ENCODE assay signal across 9 cellular contexts in the genomic region with DNA sequence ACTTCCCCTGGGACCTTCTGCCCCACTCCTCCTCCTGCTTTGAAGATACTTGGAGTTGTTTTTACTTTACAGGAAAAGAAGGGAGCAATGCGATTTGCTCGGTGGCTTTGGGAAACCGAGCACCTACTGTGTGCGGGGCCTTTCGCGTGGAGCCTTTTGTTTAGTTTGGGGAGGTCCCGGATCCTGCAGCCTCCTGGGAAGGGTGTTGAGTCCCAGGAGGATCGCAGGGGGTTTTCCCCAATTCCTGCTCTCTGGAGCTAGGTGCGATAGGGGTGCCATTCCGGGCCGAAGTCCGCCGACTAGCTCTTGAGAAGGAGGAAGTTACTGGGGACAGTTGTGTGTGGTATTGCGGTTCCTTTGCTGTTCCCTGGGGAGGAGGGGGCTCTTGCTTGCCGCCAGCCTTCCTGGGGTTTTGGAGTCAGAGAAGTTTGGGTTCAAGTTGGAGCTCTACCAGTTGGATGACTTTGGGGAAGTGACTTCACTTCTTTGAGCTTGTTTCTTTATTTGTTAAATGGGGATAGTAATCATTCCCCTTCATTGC. TPM values are rescaled to one million over a fixed set of nuclear protein-coding genes. Genes with fewer than 3 reads are reported as not detected.
A peak's percentile ranks its signal among the peaks of the same experiment; 100 is the strongest.
DNase-seq lines count a peak whose midpoint lies in the region; ATAC-seq, FAIRE-seq and TF ChIP-seq lines count a peak whose summit lies in the region.
"Had no signal": no experiment of that assay in that cellular context is flagged by ENCODE, and none has a peak within 500 bp of the region (broad histone marks: within the 10 kb centered on the region; RNA-seq: fewer than 3 reads in every experiment).

No MANE protein-coding gene starts in this region.

- H3K27ac ChIP-seq in A549 (peak overlapping the region; percentile 82 to 98), kidney (ENCODE audit: low read depth in 2 of 2, low read length in 2 of 2) (no peak overlapping the region), stomach smooth muscle (ENCODE audit: low read length) (no peak overlapping the region)

- no peaks in the 10 kb centered on the region for H3K27me3 Mint-ChIP-seq in activated naive CD8-positive, alpha-beta T cell

- no peaks in the 10 kb centered on the region for H3K36me3 Mint-ChIP-seq in activated naive CD8-positive, alpha-beta T cell

- TF ChIP-seq EP300 in A549 (IDR thresholded peaks at IDR 0.05) = no peak

- peak overlapping the region; percentile 85 for H3K4me2 ChIP-seq in A549

- H3K4me3 ChIP-seq in A549 (peak overlapping the region; percentile 81), kidney (ENCODE audit: low read length in 2 of 2) (peak overlapping the region; percentile 53 to 70), stomach smooth muscle (ENCODE audit: low read length in 2 of 2) (peak overlapping the region; percentile 73 to 77)

- under 1% methylated on average over 15 of the region's 15 CpGs for WGBS in A549 (ENCODE audit: missing lambda C conversion rate)

- peaks cover 19% of the 10 kb centered on the region for H3K4me1 Mint-ChIP-seq in activated naive CD8-positive, alpha-beta T cell (ENCODE audit: low read depth)

- no peaks in the 10 kb centered on the region for H3K36me3 ChIP-seq in kidney (ENCODE audit: control insufficient read depth in 1 of 2, insufficient read depth in 2 of 2, low read length in 2 of 2)
- H3K36me3 ChIP-seq in stomach smooth muscle (ENCODE audit: control insufficient read depth in 2 of 2, insufficient read depth in 2 of 2, low read length in 2 of 2) = no peaks in the 10 kb centered on the region

- ATAC-seq in A549 (peak in 1 of 2 experiments; percentile 41; a peak in 3 of 6 replicates), GM18498 (IDR thresholded peaks at IDR 0.05; ENCODE audit: unreplicated experiment) (peak; percentile 25), HG02852 (IDR thresholded peaks at IDR 0.05; ENCODE audit: unreplicated experiment) (no peak)

- DNase-seq in A549 (ENCODE audit: low read depth in 1 of 2, low spot score in 1 of 2) = peak in 1 of 2 experiments; percentile 40
- peak; percentile 89 to 92 for DNase-seq in Kasumi-1 (lab: John Stamatoyannopoulos, UW)
- no peak for DNase-seq in kidney
- no peak for DNase-seq in NCI-H2029 (lab: John Stamatoyannopoulos, UW)

- CTCF ChIA-PET in A549 (lab: Yijun Ruan, JAX) = interaction anchor here (1.0 kb wide), 1 partner anchor 73 kb away, joined by 4 read pairs; no protein-coding TSS in a partner anchor

- intact Hi-C loops in kidney (cut with DNase I) = no loop called here

- H3K9ac ChIP-seq in kidney (ENCODE audit: low read length in 2 of 2) (peak overlapping the region; percentile 5 to 17), stomach smooth muscle (ENCODE audit: low read length in 2 of 2) (peak overlapping the region; percentile 36 to 53)

- no peaks in the 10 kb centered on the region for H3K9me3 Mint-ChIP-seq in activated naive CD8-positive, alpha-beta T cell (ENCODE audit: low read depth)

- TF ChIP-seq RAD21 in A549 (conservative IDR thresholded peaks at IDR 0.05 in 1 of 2, IDR thresholded peaks at IDR 0.05 in 1 of 2) = no peak

- peaks cover 0 to 4% of the 10 kb centered on the region in 2 donors for H3K27me3 ChIP-seq in stomach smooth muscle (ENCODE audit: control insufficient read depth in 1 of 2, insufficient read depth in 2 of 2, low read length in 2 of 2)

- FAIRE-seq in A549 (lab: Jason Lieb, UNC) = no peak
- FAIRE-seq in kidney (lab: Jason Lieb, UNC) = no peak
- FAIRE-seq: islet of Langerhans had no signal

- H3K9me3 ChIP-seq in A549 (no peaks in the 10 kb centered on the region), kidney (ENCODE audit: control insufficient read depth in 1 of 2, low read length in 2 of 2) (no peaks in the 10 kb centered on the region), stomach smooth muscle (ENCODE audit: control insufficient read depth in 2 of 2, low read length in 2 of 2) (no peaks in the 10 kb centered on the region)

- H3K4me1 ChIP-seq in A549 (peaks cover 12% of the 10 kb centered on the region), kidney (ENCODE audit: control insufficient read depth in 1 of 2, insufficient read depth in 1 of 2, low read depth in 1 of 2, low read length in 2 of 2) (peaks cover 2 to 13% of the 10 kb centered on the region in 2 donors), stomach smooth muscle (ENCODE audit: control insufficient read depth, insufficient read depth, low read length) (peaks cover 16% of the 10 kb centered on the region)

- POLR2A ChIA-PET in A549 (lab: Yijun Ruan, JAX) = no interaction called here

- peak overlapping the region; percentile 78 for H3K27ac Mint-ChIP-seq in activated naive CD8-positive, alpha-beta T cell

- peak overlapping the region; percentile 93 for H3K4me3 Mint-ChIP-seq in activated naive CD8-positive, alpha-beta T cell

- no peak for TF ChIP-seq CTCF in A549 (IDR thresholded peaks at IDR 0.05)
- TF ChIP-seq CTCF in kidney (IDR thresholded peaks at IDR 0.05; ENCODE audit: borderline replicate concordance, extremely low read depth, insufficient read depth) = no peak

- TF ChIP-seq POLR2A in A549 (IDR thresholded peaks at IDR 0.05; ENCODE audit: low read length) = no peak

TF ChIP-seq in A549, 52 proteins besides CTCF, POLR2A, EP300 and RAD21:
- TF ChIP-seq NFE2L2 (conservative IDR thresholded peaks at IDR 0.05; ENCODE audit: low read length) = no peak
- no peak for TF ChIP-seq KDM1A (IDR thresholded peaks at IDR 0.05; ENCODE audit: low read depth)
- TF ChIP-seq FOXS1 (CRISPR knock-in tag; IDR thresholded peaks at IDR 0.05) = no peak
- no peak for TF ChIP-seq NPAS2 (CRISPR knock-in tag; IDR thresholded peaks at IDR 0.05; ENCODE audit: borderline replicate concordance)
- TF ChIP-seq FOSB (CRISPR knock-in tag; IDR thresholded peaks at IDR 0.05) = no peak
- no peak for TF ChIP-seq RARB (CRISPR knock-in tag; IDR thresholded peaks at IDR 0.05)
- no peak for TF ChIP-seq HOXA7 (CRISPR knock-in tag; IDR thresholded peaks at IDR 0.05)
- no peak for TF ChIP-seq NR3C1 (IDR thresholded peaks at IDR 0.05)
- TF ChIP-seq, protein P1, sequence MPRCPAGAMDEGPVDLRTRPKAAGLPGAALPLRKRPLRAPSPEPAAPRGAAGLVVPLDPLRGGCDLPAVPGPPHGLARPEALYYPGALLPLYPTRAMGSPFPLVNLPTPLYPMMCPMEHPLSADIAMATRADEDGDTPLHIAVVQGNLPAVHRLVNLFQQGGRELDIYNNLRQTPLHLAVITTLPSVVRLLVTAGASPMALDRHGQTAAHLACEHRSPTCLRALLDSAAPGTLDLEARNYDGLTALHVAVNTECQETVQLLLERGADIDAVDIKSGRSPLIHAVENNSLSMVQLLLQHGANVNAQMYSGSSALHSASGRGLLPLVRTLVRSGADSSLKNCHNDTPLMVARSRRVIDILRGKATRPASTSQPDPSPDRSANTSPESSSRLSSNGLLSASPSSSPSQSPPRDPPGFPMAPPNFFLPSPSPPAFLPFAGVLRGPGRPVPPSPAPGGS (IDR thresholded peaks at IDR 0.05) = no peak
- no peak for TF ChIP-seq ZFP36 (IDR thresholded peaks at IDR 0.05; ENCODE audit: borderline replicate concordance, partially characterized antibody)
- TF ChIP-seq CBX2 (IDR thresholded peaks at IDR 0.05; ENCODE audit: borderline replicate concordance, low read depth) = no peak
- TF ChIP-seq, protein P2, sequence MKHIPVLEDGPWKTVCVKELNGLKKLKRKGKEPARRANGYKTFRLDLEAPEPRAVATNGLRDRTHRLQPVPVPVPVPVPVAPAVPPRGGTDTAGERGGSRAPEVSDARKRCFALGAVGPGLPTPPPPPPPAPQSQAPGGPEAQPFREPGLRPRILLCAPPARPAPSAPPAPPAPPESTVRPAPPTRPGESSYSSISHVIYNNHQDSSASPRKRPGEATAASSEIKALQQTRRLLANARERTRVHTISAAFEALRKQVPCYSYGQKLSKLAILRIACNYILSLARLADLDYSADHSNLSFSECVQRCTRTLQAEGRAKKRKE (CRISPR knock-in tag; IDR thresholded peaks at IDR 0.05; ENCODE audit: low read depth) = no peak
- TF ChIP-seq RFX5 (IDR thresholded peaks at IDR 0.05) = no peak

RNA-seq across cellular contexts. Expression of a gene that starts 1.1 kb away (rescaled TPM):
- polyA plus RNA-seq in A549 (2011; rRNA removed) = 23.7 and 25.0 TPM in 2 replicates
- polyA plus RNA-seq in A549 (2012; cell fraction: cytosol; rRNA removed) = 13.6 and 17.2 TPM in 2 replicates
- polyA plus RNA-seq in A549 (2012; cell fraction: nucleus; rRNA removed) = 7.2 and 9.0 TPM in 2 replicates
- 21.6 to 25.9 TPM (median 23.5 TPM) in 3 replicates for polyA plus RNA-seq in A549 (2017; fragmentation: RNase III; extraction: RNeasy Plus Mini Kit Qiagen cat#74134 plus additional on column Dnase treatment)
- 17.5 and 17.8 TPM in 2 replicates for polyA minus RNA-seq in A549 (2011; rRNA and poly(A)+ RNA removed)
- total RNA-seq in kidney = 8.8 TPM
- polyA plus RNA-seq in kidney (ENCODE audit: insufficient read depth, low read depth, low replicate concordance) = 6.8 TPM

RNA-seq across cellular contexts. Expression of a gene that starts 5.6 kb away (rescaled TPM):
- polyA plus RNA-seq in A549 (2011; rRNA removed) (16.7 and 20.4 TPM in 2 replicates), A549 (2017; fragmentation: RNase III; extraction: RNeasy Plus Mini Kit Qiagen cat#74134 plus additional on column Dnase treatment) (37.5 to 37.7 TPM (median 37.6 TPM) in 3 replicates), kidney (ENCODE audit: insufficient read depth, low read depth, low replicate concordance) (6.1 TPM)
- polyA plus RNA-seq in A549 (2012; cell fraction: cytosol; rRNA removed) = 36.3 and 44.9 TPM in 2 replicates
- 104 and 118 TPM in 2 replicates for polyA plus RNA-seq in A549 (2012; cell fraction: nucleus; rRNA removed)
- 28.6 and 47.1 TPM in 2 replicates for polyA minus RNA-seq in A549 (2011; rRNA and poly(A)+ RNA removed)
- 20.3 TPM for total RNA-seq in kidney

Comparison
In these comparisons a context has a peak if more than half of its experiments do, and no peak if none do; other contexts are left out.
1. DNase-seq: peak in Kasumi-1 (2 of 2); none in kidney (single experiment) and NCI-H2029 (single experiment).
2. H3K27ac ChIP-seq: peak in A549 (2 of 2); none in kidney (0 of 2) and stomach smooth muscle (single experiment).
3. Peak in every context shown above with its lines, with median percentiles within 50 percentile points of each other: H3K4me3 ChIP-seq.